8 cellular contexts compared by ENCODE assay signal in the genomic region with DNA sequence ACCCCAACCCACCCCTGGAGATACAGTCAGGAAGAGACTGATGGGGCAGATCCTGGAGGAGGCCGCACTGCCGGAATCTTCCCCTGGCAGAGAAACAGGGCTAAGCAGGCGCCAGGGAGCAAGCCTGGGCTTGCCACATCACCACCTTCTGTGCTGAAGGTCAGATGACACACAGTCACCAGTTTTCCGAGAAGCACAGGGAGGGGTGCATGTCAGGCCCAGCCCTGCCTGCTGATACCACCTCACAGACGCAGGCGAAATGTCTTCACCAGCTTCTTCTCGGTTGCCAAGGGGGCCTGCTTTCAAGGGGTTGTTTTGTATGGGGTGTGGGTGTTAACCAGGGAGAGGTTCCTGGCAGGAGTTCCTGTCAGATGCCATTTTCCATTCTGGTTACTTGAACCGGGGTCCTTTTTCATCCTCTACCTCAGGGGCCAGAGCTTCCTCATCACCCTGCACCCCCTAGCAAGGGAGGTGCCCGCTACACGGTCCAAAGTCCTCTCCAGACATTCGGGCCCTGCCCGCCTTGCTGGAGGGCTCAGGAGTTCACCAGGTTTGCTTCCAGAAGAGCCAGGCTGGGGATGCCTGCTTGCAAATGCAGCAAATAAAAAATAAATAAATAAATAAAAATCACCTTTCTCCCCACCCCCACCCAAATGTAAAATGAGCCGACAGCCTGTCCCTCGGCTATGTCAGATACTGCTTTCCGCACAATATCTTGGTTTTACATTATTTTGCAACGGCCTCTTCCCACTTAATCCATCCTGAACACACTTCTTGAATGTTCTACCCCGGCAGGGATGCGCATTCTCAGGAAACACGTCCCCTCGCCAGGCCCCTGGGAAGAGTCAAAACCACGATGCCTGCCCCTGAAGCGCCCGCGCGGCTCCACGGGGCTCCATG.
DNase-seq lines count a peak whose midpoint lies in the region; ATAC-seq, FAIRE-seq and TF ChIP-seq lines count a peak whose summit lies in the region.

No MANE protein-coding gene starts in this region.

- peak overlapping the region; percentile 55 to 59 for H3K4me3 ChIP-seq in cardiac fibroblast (replicated peaks in 1 of 2; ENCODE audit: low read depth in 2 of 2, low read length in 2 of 2)

- peak; percentile 9 for FAIRE-seq in islet of Langerhans (lab: Jason Lieb, UNC)

- DNase-seq in NCI-H2081 (lab: John Stamatoyannopoulos, UW), result peak; percentile 54 to 85
- DNase-seq in NCI-H2081 treated with DMSO at 0.1 percent for 48 hours (lab: John Stamatoyannopoulos, UW), result no peak
- peak; percentile 43 for DNase-seq in NCI-H2227 treated with DMSO at 0.1 percent for 48 hours (lab: John Stamatoyannopoulos, UW)
- DNase-seq in activated CD4-positive, CD25-positive, alpha-beta regulatory T cell (lab: John Stamatoyannopoulos, UW), result peak; percentile 63 to 83 (median 73)
- peak; percentile 99 to 100 for DNase-seq in cardiac fibroblast (ENCODE audit: low read depth in 2 of 2)
- peak; percentile 94 for DNase-seq in smooth muscle cell of the brain vasculature (ENCODE audit: low read depth, low spot score)

- no peak for TF ChIP-seq CTCF in cardiac fibroblast (IDR thresholded peaks at IDR 0.05; ENCODE audit: low read depth, low read length)

- no peak for ATAC-seq in GM18873 (IDR thresholded peaks at IDR 0.05; ENCODE audit: low FRiP score, unreplicated experiment)
